Comparison of ENCODE assay signal across 19 cellular contexts in the genomic region with DNA sequence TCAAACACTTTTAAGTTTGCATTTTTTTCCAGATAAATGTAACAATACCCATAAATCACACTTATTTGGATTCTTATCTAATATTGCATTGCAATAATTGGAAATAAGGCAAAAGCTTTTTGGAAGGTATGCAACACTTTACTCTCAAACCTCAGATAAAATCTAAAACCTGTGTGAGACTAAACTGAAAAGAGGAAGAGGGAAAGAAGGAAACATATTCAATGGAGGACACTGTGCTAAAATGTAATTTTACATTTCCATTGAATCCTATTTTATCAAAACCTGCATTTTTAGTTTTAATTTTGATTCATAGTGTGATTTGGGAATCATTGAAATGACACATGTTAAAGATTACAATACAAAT.
DNase-seq lines count a peak whose midpoint lies in the region; ATAC-seq, FAIRE-seq and TF ChIP-seq lines count a peak whose summit lies in the region.
"Had no signal": no experiment of that assay in that cellular context is flagged by ENCODE, and none has a peak within 500 bp of the region (broad histone marks: within the 10 kb centered on the region; RNA-seq: fewer than 3 reads in every experiment).

No MANE protein-coding gene starts in this region.

- peaks cover 0 to 12% (median 3%) of the 10 kb centered on the region in 11 experiments; a peak in 10 of 22 replicates for H3K9me3 ChIP-seq in BLaER1 treated with 17β-estradiol and CSF1 and Interleukin-3, amounts not matched to agents 10 nM and 100 nM (replicated peaks in 1 of 11)
- H3K9me3 ChIP-seq in OCI-LY7 (ENCODE audit: low read length): no peaks in the 10 kb centered on the region
- H3K9me3 ChIP-seq: left ventricle myocardium inferior, upper lobe of right lung had no signal

- no peaks in the 10 kb centered on the region for H3K9me2 ChIP-seq in OCI-LY7 (ENCODE audit: insufficient read depth, low read length)

- H3K4me1 ChIP-seq in BLaER1 treated with 17β-estradiol and CSF1 and Interleukin-3, amounts not matched to agents 10 nM and 100 nM: peaks cover 21 to 48% (median 34%) of the 10 kb centered on the region in 10 experiments
- H3K4me1 ChIP-seq in OCI-LY7 (ENCODE audit: insufficient read depth, low read length, poor library complexity, severe bottlenecking): no peaks in the 10 kb centered on the region

- 0 out of 22 replicates have a peak overlapping the region, but pooled peaks of 1 of the 11 experiments have one; percentile 6 for H3K9ac ChIP-seq in BLaER1 treated with 17β-estradiol and CSF1 and Interleukin-3, amounts not matched to agents 10 nM and 100 nM

- peak; percentile 62 for FAIRE-seq in endometrium (lab: Jason Lieb, UNC)

- H3K79me2 ChIP-seq in OCI-LY7 (ENCODE audit: insufficient read depth, low read depth, low read length): no peaks in the 10 kb centered on the region

- BruUV-seq in OCI-LY7 (replicated peaks; lab: Mats Ljungman, UMichigan): no TSS peak

- intact Hi-C loops in OCI-LY7 (cut with micrococcal nuclease; ENCODE audit: unreplicated experiment): no loop called here

- DNase-seq in OCI-LY7 (ENCODE audit: low spot score): no peak
- DNase-seq in KG1 (lab: John Stamatoyannopoulos, UW): no peak
- DNase-seq in amniotic stem cell (lab: John Stamatoyannopoulos, UW): no peak
- no peak for DNase-seq in occipital lobe (lab: John Stamatoyannopoulos, UW)
- DNase-seq: activated CD4-positive, alpha-beta T cell treated with anti-CD3 and anti-CD28 coated beads, Interleukin-2, amount 50 U/mL, for 4 hours; activated naive CD8-positive, alpha-beta T cell treated with anti-CD3 and anti-CD28 coated beads, Interleukin-2, amount 10 ng/mL, durations not matched to agents 7 days and 5 days; activated T-cell treated with anti-CD3 and anti-CD28 coated beads, Interleukin-2, amount 50 U/mL, for 4 hours; effector memory CD4-positive, alpha-beta T cell; GOT3; left ventricle myocardium inferior; NCI-H1105 treated with DMSO at 0.1 percent for 48 hours; NCI-H82; Right ventricle myocardium superior; stimulated activated naive B cell treated with anti-CD40 and anti-IgM and Interleukin-4, amounts not matched to agents 10 μg/mL and 1 μg/mL and 100 μg/mL, for 72 hours; upper lobe of right lung had no signal

- ATAC-seq in GM21786 (IDR thresholded peaks at IDR 0.05; ENCODE audit: unreplicated experiment) (peak; percentile 28), GM19023 (IDR thresholded peaks at IDR 0.05; ENCODE audit: unreplicated experiment) (no peak)

- H3K27ac ChIP-seq in BLaER1 treated with 17β-estradiol and CSF1 and Interleukin-3, amounts not matched to agents 10 nM and 100 nM: 0 out of 22 replicates have a peak overlapping the region, but pooled peaks of 1 of the 11 experiments have one; percentile 8
- no peak overlapping the region for H3K27ac ChIP-seq in OCI-LY7 (ENCODE audit: low read depth, low read length, poor library complexity, severe bottlenecking)
- H3K27ac ChIP-seq: left ventricle myocardium inferior, upper lobe of right lung had no signal

- CTCF ChIA-PET in OCI-LY7 (lab: Charles Lee; ENCODE audit: unreplicated experiment): interaction anchor here (0.6 kb wide), 1 partner anchor 279 kb away, joined by 3 read pairs; no protein-coding TSS in a partner anchor

- H2AFZ ChIP-seq in OCI-LY7 (ENCODE audit: low read length): 0 out of 2 replicates have a peak overlapping the region, but pooled peaks have one; percentile 19

- no peaks in the 10 kb centered on the region for H3K27me3 ChIP-seq in BLaER1 treated with 17β-estradiol and CSF1 and Interleukin-3, amounts not matched to agents 10 nM and 100 nM
- H3K27me3 ChIP-seq: upper lobe of right lung had no signal

- TF ChIP-seq CTCF in OCI-LY7 (conservative IDR thresholded peaks at IDR 0.05; ENCODE audit: low read length): no peak

- POLR2A ChIA-PET in OCI-LY7 (lab: Charles Lee): interaction anchor here (1.1 to 1.2 kb wide), 2 partner anchors 9 to 17 kb away, joined by 4 to 5 read pairs; no protein-coding TSS in a partner anchor

- no peaks in the 10 kb centered on the region for H4K20me1 ChIP-seq in BLaER1 treated with 17β-estradiol and CSF1 and Interleukin-3, amounts not matched to agents 10 nM and 100 nM
- no peaks in the 10 kb centered on the region for H4K20me1 ChIP-seq in OCI-LY7 (ENCODE audit: insufficient read depth, low read length)

- peak overlapping the region; percentile 50 to 92 (median 65); a peak in 16 of 22 replicates for H3K4me2 ChIP-seq in BLaER1 treated with 17β-estradiol and CSF1 and Interleukin-3, amounts not matched to agents 10 nM and 100 nM
- H3K4me2 ChIP-seq in OCI-LY7 (ENCODE audit: low read length): 0 out of 2 replicates have a peak overlapping the region, but pooled peaks have one; percentile 17

- peak overlapping the region in 1 of 10 experiments; percentile 11; a peak in 2 of 20 replicates for H3K4me3 ChIP-seq in BLaER1 treated with 17β-estradiol and CSF1 and Interleukin-3, amounts not matched to agents 10 nM and 100 nM
- no peak overlapping the region for H3K4me3 ChIP-seq in OCI-LY7 (ENCODE audit: low read depth, low read length, poor library complexity, severe bottlenecking)
- H3K4me3 ChIP-seq: left ventricle myocardium inferior, upper lobe of right lung had no signal

- no peaks in the 10 kb centered on the region for H3K36me3 ChIP-seq in BLaER1 treated with 17β-estradiol and CSF1 and Interleukin-3, amounts not matched to agents 10 nM and 100 nM
- no peaks in the 10 kb centered on the region for H3K36me3 ChIP-seq in OCI-LY7 (ENCODE audit: insufficient read depth, low read length)
- H3K36me3 ChIP-seq: left ventricle myocardium inferior, upper lobe of right lung had no signal
